ENCODE assay signal across 8 cellular contexts in the genomic region with DNA sequence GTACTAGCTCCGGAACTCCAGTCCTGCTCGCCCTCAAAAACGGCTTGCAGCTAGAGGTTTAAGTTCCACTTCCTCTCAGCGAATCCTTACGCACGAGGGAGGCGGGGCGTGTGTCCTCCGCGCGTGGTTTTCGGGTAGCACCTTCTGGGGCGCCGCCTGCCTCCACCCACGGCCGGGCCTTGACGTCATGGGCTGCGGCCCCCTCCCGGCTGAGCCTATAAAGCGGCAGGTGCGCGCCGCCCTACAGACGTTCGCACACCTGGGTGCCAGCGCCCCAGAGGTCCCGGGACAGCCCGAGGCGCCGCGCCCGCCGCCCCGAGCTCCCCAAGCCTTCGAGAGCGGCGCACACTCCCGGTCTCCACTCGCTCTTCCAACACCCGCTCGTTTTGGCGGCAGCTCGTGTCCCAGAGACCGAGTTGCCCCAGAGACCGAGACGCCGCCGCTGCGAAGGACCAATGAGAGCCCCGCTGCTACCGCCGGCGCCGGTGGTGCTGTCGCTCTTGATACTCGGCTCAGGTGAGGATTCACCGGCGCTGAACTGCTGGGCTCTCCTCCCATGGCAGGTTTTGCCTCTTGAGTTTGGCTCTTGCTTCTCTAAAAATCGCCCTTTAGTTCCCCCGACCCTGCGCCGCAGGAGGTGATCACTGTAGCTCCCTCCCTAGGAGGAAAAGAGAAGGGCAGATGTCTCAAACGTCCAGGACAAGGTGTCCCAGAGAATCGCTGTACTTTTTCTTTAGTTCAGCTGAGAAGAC. TPM values are rescaled to one million over a fixed set of nuclear protein-coding genes. Genes with fewer than 3 reads are reported as not detected.
DNase-seq lines count a peak whose midpoint lies in the region; ATAC-seq and TF ChIP-seq lines count a peak whose summit lies in the region.

A gene with protein sequence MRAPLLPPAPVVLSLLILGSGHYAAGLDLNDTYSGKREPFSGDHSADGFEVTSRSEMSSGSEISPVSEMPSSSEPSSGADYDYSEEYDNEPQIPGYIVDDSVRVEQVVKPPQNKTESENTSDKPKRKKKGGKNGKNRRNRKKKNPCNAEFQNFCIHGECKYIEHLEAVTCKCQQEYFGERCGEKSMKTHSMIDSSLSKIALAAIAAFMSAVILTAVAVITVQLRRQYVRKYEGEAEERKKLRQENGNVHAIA (plus strand): TSS at position 246 of the 752 bp plus-strand sequence. CDS start 210 bp downstream, at position 456.

- no peaks in the 10 kb centered on the region for H3K9me3 ChIP-seq in liver (ENCODE audit: control insufficient read depth in 4 of 4, low read length in 3 of 4)

- H3K4me3 ChIP-seq in coronary artery (peak within 1 kb of the TSS; percentile 72), liver (ENCODE audit: low read depth in 1 of 3, low read length in 3 of 3) (peak within 1 kb of the TSS; percentile 26 to 54 (median 49))

- TF ChIP-seq CTCF in coronary artery (IDR thresholded peaks at IDR 0.05), result no peak
- TF ChIP-seq CTCF in liver (IDR thresholded peaks at IDR 0.05; ENCODE audit: low read depth, low read length, missing input control), result peak; percentile 15

- 3% methylated on average over 64 of the region's 64 CpGs for WGBS in liver

- peaks cover 0 to 10% (median 7%) of the 10 kb centered on the region in 4 donors for H3K4me1 ChIP-seq in liver (ENCODE audit: control insufficient read depth in 4 of 4, insufficient read depth in 4 of 4, low read length in 3 of 4)

- peak; percentile 29 to 42 for TF ChIP-seq RAD21 in liver (IDR thresholded peaks at IDR 0.05)

- ATAC-seq in GM18498 (IDR thresholded peaks at IDR 0.05; ENCODE audit: unreplicated experiment) (peak; percentile 93), HG02623 (IDR thresholded peaks at IDR 0.05; ENCODE audit: unreplicated experiment) (peak; percentile 93)

- H3K27ac ChIP-seq in coronary artery, result peak within 1 kb of the TSS; percentile 66 to 73
- no peak within 1 kb of the TSS for H3K27ac ChIP-seq in liver (ENCODE audit: low read depth in 1 of 2, low read length in 2 of 2)

- no peaks in the 10 kb centered on the region for H3K36me3 ChIP-seq in liver (ENCODE audit: control insufficient read depth in 4 of 4, insufficient read depth in 3 of 4, low read depth in 1 of 4, low read length in 3 of 4)

- DNase-seq in NCI-H1105 treated with DMSO at 0.1 percent for 48 hours (lab: John Stamatoyannopoulos, UW), result peak; percentile 45
- DNase-seq in activated CD4-positive, alpha-beta T cell treated with anti-CD3 and anti-CD28 coated beads for 24 hours (ENCODE audit: low read depth in 2 of 2), result peak; percentile 62 to 71
- peak; percentile 79 for DNase-seq in coronary artery (ENCODE audit: low spot score)
- DNase-seq in stimulated activated CD4-positive, alpha-beta T cell treated with anti-CD3 and anti-CD28 coated beads, Interleukin-4, amount 100 ng/mL, for 4 hours, result peak; percentile 85 to 97
- no peak for DNase-seq in middle frontal gyrus (ENCODE audit: extremely low spot score, low spot score)

- no peak within 1 kb of the TSS for H3K9ac ChIP-seq in liver (ENCODE audit: low read depth in 1 of 2, low read length in 2 of 2)

- peaks cover 0 to 3% (median 0%) of the 10 kb centered on the region in 4 donors for H3K27me3 ChIP-seq in liver (ENCODE audit: control insufficient read depth in 4 of 4, insufficient read depth in 4 of 4, low read length in 3 of 4)

TF ChIP-seq in liver, 16 proteins besides CTCF, POLR2A, EP300 and RAD21:
- no peak for TF ChIP-seq HNF4A (conservative IDR thresholded peaks at IDR 0.05)
- no peak for TF ChIP-seq HNF4G (IDR thresholded peaks at IDR 0.05)
- no peak for TF ChIP-seq SP1 (IDR thresholded peaks at IDR 0.05)
- TF ChIP-seq, protein P1, sequence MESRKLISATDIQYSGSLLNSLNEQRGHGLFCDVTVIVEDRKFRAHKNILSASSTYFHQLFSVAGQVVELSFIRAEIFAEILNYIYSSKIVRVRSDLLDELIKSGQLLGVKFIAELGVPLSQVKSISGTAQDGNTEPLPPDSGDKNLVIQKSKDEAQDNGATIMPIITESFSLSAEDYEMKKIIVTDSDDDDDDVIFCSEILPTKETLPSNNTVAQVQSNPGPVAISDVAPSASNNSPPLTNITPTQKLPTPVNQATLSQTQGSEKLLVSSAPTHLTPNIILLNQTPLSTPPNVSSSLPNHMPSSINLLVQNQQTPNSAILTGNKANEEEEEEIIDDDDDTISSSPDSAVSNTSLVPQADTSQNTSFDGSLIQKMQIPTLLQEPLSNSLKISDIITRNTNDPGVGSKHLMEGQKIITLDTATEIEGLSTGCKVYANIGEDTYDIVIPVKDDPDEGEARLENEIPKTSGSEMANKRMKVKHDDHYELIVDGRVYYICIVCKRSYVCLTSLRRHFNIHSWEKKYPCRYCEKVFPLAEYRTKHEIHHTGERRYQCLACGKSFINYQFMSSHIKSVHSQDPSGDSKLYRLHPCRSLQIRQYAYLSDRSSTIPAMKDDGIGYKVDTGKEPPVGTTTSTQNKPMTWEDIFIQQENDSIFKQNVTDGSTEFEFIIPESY (IDR thresholded peaks at IDR 0.05), result no peak
- TF ChIP-seq TAF1 (conservative IDR thresholded peaks at IDR 0.05), result no peak
- TF ChIP-seq, protein P2, sequence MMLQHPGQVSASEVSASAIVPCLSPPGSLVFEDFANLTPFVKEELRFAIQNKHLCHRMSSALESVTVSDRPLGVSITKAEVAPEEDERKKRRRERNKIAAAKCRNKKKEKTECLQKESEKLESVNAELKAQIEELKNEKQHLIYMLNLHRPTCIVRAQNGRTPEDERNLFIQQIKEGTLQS (IDR thresholded peaks at IDR 0.05), result no peak
- TF ChIP-seq EGR1 (IDR thresholded peaks at IDR 0.05; ENCODE audit: low read depth in 2 of 2), result no peak
- TF ChIP-seq FOXA2 (IDR thresholded peaks at IDR 0.05), result no peak
- TF ChIP-seq NR2F2 (IDR thresholded peaks at IDR 0.05), result no peak
- TF ChIP-seq YY1 (IDR thresholded peaks at IDR 0.05), result no peak
- no peak for TF ChIP-seq RXRA (IDR thresholded peaks at IDR 0.05)
- TF ChIP-seq, protein P3, sequence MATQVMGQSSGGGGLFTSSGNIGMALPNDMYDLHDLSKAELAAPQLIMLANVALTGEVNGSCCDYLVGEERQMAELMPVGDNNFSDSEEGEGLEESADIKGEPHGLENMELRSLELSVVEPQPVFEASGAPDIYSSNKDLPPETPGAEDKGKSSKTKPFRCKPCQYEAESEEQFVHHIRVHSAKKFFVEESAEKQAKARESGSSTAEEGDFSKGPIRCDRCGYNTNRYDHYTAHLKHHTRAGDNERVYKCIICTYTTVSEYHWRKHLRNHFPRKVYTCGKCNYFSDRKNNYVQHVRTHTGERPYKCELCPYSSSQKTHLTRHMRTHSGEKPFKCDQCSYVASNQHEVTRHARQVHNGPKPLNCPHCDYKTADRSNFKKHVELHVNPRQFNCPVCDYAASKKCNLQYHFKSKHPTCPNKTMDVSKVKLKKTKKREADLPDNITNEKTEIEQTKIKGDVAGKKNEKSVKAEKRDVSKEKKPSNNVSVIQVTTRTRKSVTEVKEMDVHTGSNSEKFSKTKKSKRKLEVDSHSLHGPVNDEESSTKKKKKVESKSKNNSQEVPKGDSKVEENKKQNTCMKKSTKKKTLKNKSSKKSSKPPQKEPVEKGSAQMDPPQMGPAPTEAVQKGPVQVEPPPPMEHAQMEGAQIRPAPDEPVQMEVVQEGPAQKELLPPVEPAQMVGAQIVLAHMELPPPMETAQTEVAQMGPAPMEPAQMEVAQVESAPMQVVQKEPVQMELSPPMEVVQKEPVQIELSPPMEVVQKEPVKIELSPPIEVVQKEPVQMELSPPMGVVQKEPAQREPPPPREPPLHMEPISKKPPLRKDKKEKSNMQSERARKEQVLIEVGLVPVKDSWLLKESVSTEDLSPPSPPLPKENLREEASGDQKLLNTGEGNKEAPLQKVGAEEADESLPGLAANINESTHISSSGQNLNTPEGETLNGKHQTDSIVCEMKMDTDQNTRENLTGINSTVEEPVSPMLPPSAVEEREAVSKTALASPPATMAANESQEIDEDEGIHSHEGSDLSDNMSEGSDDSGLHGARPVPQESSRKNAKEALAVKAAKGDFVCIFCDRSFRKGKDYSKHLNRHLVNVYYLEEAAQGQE (IDR thresholded peaks at IDR 0.05), result no peak
- TF ChIP-seq JUND (IDR thresholded peaks at IDR 0.05), result no peak
- TF ChIP-seq FOXA1 (IDR thresholded peaks at IDR 0.05), result no peak
- TF ChIP-seq, protein P4, sequence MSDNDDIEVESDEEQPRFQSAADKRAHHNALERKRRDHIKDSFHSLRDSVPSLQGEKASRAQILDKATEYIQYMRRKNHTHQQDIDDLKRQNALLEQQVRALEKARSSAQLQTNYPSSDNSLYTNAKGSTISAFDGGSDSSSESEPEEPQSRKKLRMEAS (IDR thresholded peaks at IDR 0.05), result no peak
- no peak for TF ChIP-seq GABPA (IDR thresholded peaks at IDR 0.05 in 1 of 2, conservative IDR thresholded peaks at IDR 0.05 in 1 of 2)

RNA-seq across cellular contexts. Expression of the gene that starts here (rescaled TPM):
- not detected for total RNA-seq in liver
- under 1 TPM; 0.06 to 0.71 TPM for polyA plus RNA-seq in liver

Comparison
In these comparisons a context has a peak if more than half of its experiments do, and no peak if none do; other contexts are left out.
1. H3K27ac ChIP-seq: peak in coronary artery (2 of 2); none in liver (0 of 2).